In the genomic region with DNA sequence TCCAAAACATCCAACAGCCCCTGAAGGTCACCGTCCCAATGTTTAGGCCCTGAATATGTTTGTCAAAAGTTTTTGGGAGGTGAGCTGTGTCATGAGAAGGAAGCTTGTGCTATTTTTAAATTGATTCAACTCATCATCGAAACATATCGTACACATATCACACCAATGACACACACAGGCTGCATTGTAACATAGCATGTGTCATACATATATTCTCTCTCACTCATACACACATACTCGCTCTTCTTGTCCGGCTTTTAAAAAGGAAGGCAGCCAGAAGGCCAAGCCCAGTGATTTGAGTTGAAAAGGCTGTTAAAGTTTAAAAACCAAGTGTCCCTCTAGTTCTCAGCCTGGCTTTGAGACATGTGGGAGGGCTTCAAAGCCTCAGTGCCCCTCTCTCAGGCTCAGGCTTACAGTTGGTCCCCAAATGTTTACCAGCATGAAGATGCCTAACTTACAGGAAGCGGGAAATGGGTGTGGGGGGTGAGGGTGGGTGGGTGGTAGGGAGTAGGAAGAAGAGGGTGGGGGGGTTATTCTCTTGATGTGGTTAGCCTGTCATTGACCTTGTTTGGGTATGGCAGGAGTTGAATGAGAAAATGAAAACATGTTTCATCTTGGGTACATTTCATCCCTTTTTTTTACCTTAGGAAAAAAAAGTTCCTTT, we compare ENCODE assay signal across 13 cellular contexts. TPM values are rescaled to one million over a fixed set of nuclear protein-coding genes. Genes with fewer than 3 reads are reported as not detected.
DNase-seq lines count a peak whose midpoint lies in the region; ATAC-seq, FAIRE-seq and TF ChIP-seq lines count a peak whose summit lies in the region.
"Had no signal": no experiment of that assay in that cellular context is flagged by ENCODE, and none has a peak within 500 bp of the region (broad histone marks: within the 10 kb centered on the region; RNA-seq: fewer than 3 reads in every experiment).

No MANE protein-coding gene starts in this region.

- H3K27me3 Mint-ChIP-seq in T-helper 2 cell treated with Interferon-gamma antibody and Interleukin-4, amounts not matched to agents 5 μg/mL and 100 μg/mL, for 36 hours (ENCODE audit: low read depth), result peaks cover 6% of the 10 kb centered on the region

- H4K20me1 ChIP-seq in fibroblast of lung (ENCODE audit: control insufficient read depth, extremely low read depth, insufficient read depth, low read length), result no peaks in the 10 kb centered on the region

- WGBS in pancreas, 2 donors, result 87 to 94% methylated on average over 6 of the region's 6 CpGs

- peak; percentile 31 for DNase-seq in stimulated activated CD4-positive, alpha-beta T cell treated with anti-CD3 and anti-CD28 coated beads, Interleukin-1b, Interleukin-23, amount 100 ng/mL, for 48 hours
- no peak for DNase-seq in stimulated activated CD4-positive, alpha-beta T cell treated with anti-CD3 and anti-CD28 coated beads, Interleukin-4, amount 100 ng/mL, for 4 hours
- no peak for DNase-seq in T-helper 2 cell treated with Interferon-gamma antibody and Interleukin-4, amounts not matched to agents 5 μg/mL and 100 μg/mL, for 36 hours (ENCODE audit: low spot score)
- DNase-seq in fibroblast of lung (ENCODE audit: low read depth in 2 of 2) (peak; percentile 76 to 85), pancreas (no peak), NCI-H2196 (lab: John Stamatoyannopoulos, UW; ENCODE audit: unreplicated experiment) (no peak), NCI-H82 treated with DMSO at 0.1 percent for 48 hours (lab: John Stamatoyannopoulos, UW; ENCODE audit: unreplicated experiment) (no peak)
- DNase-seq: activated CD8-positive, alpha-beta memory T cell treated with anti-CD3 and anti-CD28 coated beads for 24 hours; NCI-H2227 treated with DMSO at 0.1 percent for 48 hours; SJCRH30 had no signal

- H3K79me2 ChIP-seq in fibroblast of lung (ENCODE audit: control insufficient read depth, insufficient read depth, low read length), result no peaks in the 10 kb centered on the region

- ATAC-seq in pancreas, result no peak
- ATAC-seq in GM18868 (IDR thresholded peaks at IDR 0.05; ENCODE audit: unreplicated experiment), result no peak
- ATAC-seq: stimulated activated memory B cell treated with anti-CD40 and anti-IgM and Interleukin-4, amounts not matched to agents 10 μg/mL and 1 μg/mL and 100 μg/mL, for 72 hours had no signal

- H3K4me3 ChIP-seq in fibroblast of lung (replicated peaks in 1 of 4; ENCODE audit: control extremely low read depth in 1 of 4, insufficient read depth in 1 of 4, low read depth in 3 of 4, low read length in 4 of 4), result no peak overlapping the region
- no peak overlapping the region for H3K4me3 ChIP-seq in pancreas
- H3K4me3 ChIP-seq: coronary artery, SJCRH30 had no signal

- H3K9ac ChIP-seq in fibroblast of lung (ENCODE audit: insufficient read depth, low read length), result no peak overlapping the region

- no peak for FAIRE-seq in pancreas (lab: Jason Lieb, UNC)

- H3K36me3 Mint-ChIP-seq in T-helper 2 cell treated with Interferon-gamma antibody and Interleukin-4, amounts not matched to agents 5 μg/mL and 100 μg/mL, for 36 hours (ENCODE audit: low read depth), result peaks cover 9% of the 10 kb centered on the region
- H3K36me3 Mint-ChIP-seq: stimulated activated memory B cell treated with anti-CD40 and anti-IgM and Interleukin-4, amounts not matched to agents 10 μg/mL and 1 μg/mL and 100 μg/mL, for 72 hours had no signal

- TF ChIP-seq CTCF in fibroblast of lung (conservative IDR thresholded peaks at IDR 0.05 in 1 of 2, IDR thresholded peaks at IDR 0.05 in 1 of 2; ENCODE audit: low read depth in 1 of 2, low read length in 2 of 2), result no peak
- no peak for TF ChIP-seq CTCF in pancreas (IDR thresholded peaks at IDR 0.05)

- peak overlapping the region; percentile 94 for H3K4me3 Mint-ChIP-seq in T-helper 2 cell treated with Interferon-gamma antibody and Interleukin-4, amounts not matched to agents 5 μg/mL and 100 μg/mL, for 36 hours
- H3K4me3 Mint-ChIP-seq: stimulated activated memory B cell treated with anti-CD40 and anti-IgM and Interleukin-4, amounts not matched to agents 10 μg/mL and 1 μg/mL and 100 μg/mL, for 72 hours had no signal

- intact Hi-C loops in pancreas (cut with DNase I), result no loop called here

- no peaks in the 10 kb centered on the region for H3K27me3 ChIP-seq in fibroblast of lung (ENCODE audit: control insufficient read depth, insufficient read depth, low read length)
- no peaks in the 10 kb centered on the region for H3K27me3 ChIP-seq in pancreas
- H3K27me3 ChIP-seq: SJCRH30 had no signal

- H3K9me3 ChIP-seq in fibroblast of lung (ENCODE audit: control insufficient read depth, insufficient read depth, low read depth, low read length) (no peaks in the 10 kb centered on the region), pancreas (no peaks in the 10 kb centered on the region)
- H3K9me3 ChIP-seq: SJCRH30 had no signal

- peak overlapping the region; percentile 77 for H3K27ac Mint-ChIP-seq in T-helper 2 cell treated with Interferon-gamma antibody and Interleukin-4, amounts not matched to agents 5 μg/mL and 100 μg/mL, for 36 hours

- H3K4me1 ChIP-seq in fibroblast of lung (ENCODE audit: control insufficient read depth, extremely low read depth, insufficient read depth, low read length) (peaks cover 13% of the 10 kb centered on the region), pancreas (peaks cover 0 to 10% (median 0%) of the 10 kb centered on the region in 3 donors)
- H3K4me1 ChIP-seq: SJCRH30 had no signal

- H3K4me2 ChIP-seq in fibroblast of lung (ENCODE audit: extremely low read depth, insufficient read depth, low read length), result no peak overlapping the region

- H2AFZ ChIP-seq in fibroblast of lung (ENCODE audit: low read length), result peak overlapping the region; percentile 37

- H3K4me1 Mint-ChIP-seq in T-helper 2 cell treated with Interferon-gamma antibody and Interleukin-4, amounts not matched to agents 5 μg/mL and 100 μg/mL, for 36 hours (ENCODE audit: low read depth), result peaks cover 50% of the 10 kb centered on the region

- H3K27ac ChIP-seq in fibroblast of lung (ENCODE audit: insufficient read depth, low read length) (peak overlapping the region; percentile 52), pancreas (no peak overlapping the region)
- H3K27ac ChIP-seq: coronary artery, SJCRH30 had no signal

- no peaks in the 10 kb centered on the region for H3K9me3 Mint-ChIP-seq in T-helper 2 cell treated with Interferon-gamma antibody and Interleukin-4, amounts not matched to agents 5 μg/mL and 100 μg/mL, for 36 hours
- H3K9me3 Mint-ChIP-seq: stimulated activated memory B cell treated with anti-CD40 and anti-IgM and Interleukin-4, amounts not matched to agents 10 μg/mL and 1 μg/mL and 100 μg/mL, for 72 hours had no signal

- no peaks in the 10 kb centered on the region for H3K36me3 ChIP-seq in fibroblast of lung (ENCODE audit: control insufficient read depth, insufficient read depth, low read length)
- H3K36me3 ChIP-seq in pancreas, result no peaks in the 10 kb centered on the region
- H3K36me3 ChIP-seq: SJCRH30 had no signal

RNA-seq across cellular contexts. Expression of gene PRDM1, which starts 3.3 kb away (rescaled TPM):
- total RNA-seq in fibroblast of lung (2.3 and 5.4 TPM in 2 replicates), pancreas (1 to 10 TPM in 4 of 6 donors, under 1 TPM in 2; 0.59 to 5.5 (median 1.3) TPM)
- polyA plus RNA-seq in fibroblast of lung (2.8 TPM in 2 replicates), pancreas (under 1 TPM; 0.30 to 0.92 TPM)
- polyA plus RNA-seq in fibroblast of lung (2012), result 1.9 and 2.1 TPM in 2 replicates
- 5.4 and 9.6 TPM in 2 replicates for polyA minus RNA-seq in fibroblast of lung (ENCODE audit: low replicate concordance)
- total RNA-seq: SJCRH30 had no signal

Comparison
In these comparisons a context has a peak if more than half of its experiments do, and no peak if none do; other contexts are left out.
1. DNase-seq: peak in stimulated activated CD4-positive, alpha-beta T cell treated with anti-CD3 and anti-CD28 coated beads, Interleukin-1b, Interleukin-23, amount 100 ng/mL, for 48 hours (single experiment) and fibroblast of lung (2 of 2); none in stimulated activated CD4-positive, alpha-beta T cell treated with anti-CD3 and anti-CD28 coated beads, Interleukin-4, amount 100 ng/mL, for 4 hours (0 of 2), T-helper 2 cell treated with Interferon-gamma antibody and Interleukin-4, amounts not matched to agents 5 μg/mL and 100 μg/mL, for 36 hours (single experiment), pancreas (0 of 6), NCI-H2196 (single experiment) and NCI-H82 treated with DMSO at 0.1 percent for 48 hours (single experiment).